ENCODE assay signal across 9 cellular contexts in the genomic region with DNA sequence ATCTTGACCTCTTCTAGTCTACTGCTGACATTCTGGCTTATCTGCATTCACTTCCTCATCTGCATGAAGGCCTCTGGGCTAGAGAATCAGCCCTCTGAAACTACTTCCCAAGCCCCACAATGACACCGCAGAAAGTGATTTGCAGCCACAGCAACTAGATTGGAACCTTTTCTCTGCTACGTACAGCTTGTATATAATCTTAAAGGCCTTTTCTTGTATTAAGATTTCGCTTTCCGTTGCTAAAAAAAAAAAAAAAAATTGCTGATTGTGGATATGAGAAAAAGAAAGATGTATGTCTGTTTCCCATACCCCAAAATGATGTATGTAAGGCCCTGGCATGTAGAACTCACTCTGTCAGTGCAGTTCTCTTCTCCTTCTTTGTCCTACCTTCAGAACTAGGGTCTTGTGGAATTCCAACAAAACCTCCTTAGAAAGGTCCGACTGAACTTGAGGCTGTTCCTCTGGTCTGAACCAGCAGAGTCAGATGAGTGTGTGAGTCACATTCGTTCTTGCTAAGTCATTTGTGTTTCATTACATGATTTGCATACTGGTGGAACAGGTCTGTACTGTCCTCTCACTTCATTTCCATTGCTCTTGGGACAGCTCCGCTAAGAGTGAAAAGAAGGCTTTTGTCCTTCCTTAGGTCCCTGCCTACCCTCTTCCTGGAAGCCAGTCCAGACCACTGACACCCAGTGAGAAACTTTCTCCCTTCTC.
DNase-seq lines count a peak whose midpoint lies in the region; ATAC-seq, FAIRE-seq and TF ChIP-seq lines count a peak whose summit lies in the region.
"Had no signal": no experiment of that assay in that cellular context is flagged by ENCODE, and none has a peak within 500 bp of the region (broad histone marks: within the 10 kb centered on the region; RNA-seq: fewer than 3 reads in every experiment).

No MANE protein-coding gene starts in this region.

- intact Hi-C loops in naive thymus-derived CD4-positive, alpha-beta T cell (cut with micrococcal nuclease) = no loop called here
- intact Hi-C loops in ovary (cut with DNase I) = no loop called here

- H3K9ac ChIP-seq in duodenal mucosa (ENCODE audit: low read depth in 1 of 2, low read length in 2 of 2) = peak overlapping the region in 1 of 2 donors; percentile 22

- no peak for TF ChIP-seq EP300 in ovary (IDR thresholded peaks at IDR 0.05)

- H3K27me3 ChIP-seq in duodenal mucosa (ENCODE audit: control insufficient read depth in 1 of 2, insufficient read depth in 2 of 2, low read length in 2 of 2) (no peaks in the 10 kb centered on the region), ovary (no peaks in the 10 kb centered on the region)
- H3K27me3 ChIP-seq in naive thymus-derived CD4-positive, alpha-beta T cell (ENCODE audit: control insufficient read depth in 2 of 2, insufficient read depth in 2 of 2, low read length in 2 of 2) = no peaks in the 10 kb centered on the region

- POLR2A ChIA-PET in naive thymus-derived CD4-positive, alpha-beta T cell (lab: Charles Lee) = no interaction called here
- POLR2A ChIA-PET in activated CD4-positive, alpha-beta memory T cell treated with anti-CD3 and anti-CD28 coated beads, Interleukin-2, amount 10 ng/mL, durations not matched to agents 7 days and 5 days (lab: Charles Lee) = interaction anchor here (0.7 kb wide), 1 partner anchor 21 kb away, joined by 4 read pairs; no protein-coding TSS in a partner anchor

- peak; percentile 92 for ATAC-seq in HG02759 (IDR thresholded peaks at IDR 0.05; ENCODE audit: unreplicated experiment)
- peak; percentile 85 for ATAC-seq in naive thymus-derived CD4-positive, alpha-beta T cell

- DNase-seq in GM18507 (ENCODE audit: extremely low spot score, insufficient read length, low read depth) (no peak), NCI-H2029 (lab: John Stamatoyannopoulos, UW) (peak; percentile 84), ovary (no peak)
- DNase-seq in naive thymus-derived CD4-positive, alpha-beta T cell = no peak
- DNase-seq in activated CD4-positive, alpha-beta T cell treated with anti-CD3 and anti-CD28 coated beads, Interleukin-2, amount 50 U/mL, for 1 hour = no peak
- no peak for DNase-seq in activated CD4-positive, alpha-beta memory T cell treated with anti-CD3 and anti-CD28 coated beads, Interleukin-2, amount 10 ng/mL, durations not matched to agents 7 days and 5 days

- peaks cover 0 to 6% (median 0%) of the 10 kb centered on the region in 5 donors for H3K27me3 Mint-ChIP-seq in naive thymus-derived CD4-positive, alpha-beta T cell
- no peaks in the 10 kb centered on the region for H3K27me3 Mint-ChIP-seq in activated CD4-positive, alpha-beta memory T cell treated with anti-CD3 and anti-CD28 coated beads, Interleukin-2, amount 10 ng/mL, durations not matched to agents 7 days and 5 days

- peak overlapping the region; percentile 26 to 33 for H3K4me3 ChIP-seq in duodenal mucosa (ENCODE audit: low read depth in 1 of 2, low read length in 2 of 2)
- no peak overlapping the region for H3K4me3 ChIP-seq in naive thymus-derived CD4-positive, alpha-beta T cell (ENCODE audit: low read length)
- H3K4me3 ChIP-seq in ovary = no peak overlapping the region

- H3K4me1 ChIP-seq in duodenal mucosa (ENCODE audit: control insufficient read depth in 1 of 2, insufficient read depth in 2 of 2, low read length in 2 of 2) (peaks cover 25 to 29% of the 10 kb centered on the region in 2 donors), ovary (ENCODE audit: insufficient read depth) (peaks cover 4% of the 10 kb centered on the region)
- no peaks in the 10 kb centered on the region for H3K4me1 ChIP-seq in naive thymus-derived CD4-positive, alpha-beta T cell (ENCODE audit: control insufficient read depth in 2 of 2, insufficient read depth in 2 of 2, low read length in 2 of 2)

- H3K27ac ChIP-seq in duodenal mucosa (ENCODE audit: low read depth, low read length) = no peak overlapping the region
- H3K27ac ChIP-seq in naive thymus-derived CD4-positive, alpha-beta T cell (ENCODE audit: low read depth, low read length) = no peak overlapping the region
- H3K27ac ChIP-seq in ovary = no peak overlapping the region
- H3K27ac ChIP-seq: VCaP had no signal

- TF ChIP-seq POLR2A in ovary (IDR thresholded peaks at IDR 0.05) = no peak

- H3K4me1 Mint-ChIP-seq in naive thymus-derived CD4-positive, alpha-beta T cell = peaks cover 0 to 4% (median 0%) of the 10 kb centered on the region in 7 donors
- H3K4me1 Mint-ChIP-seq in activated CD4-positive, alpha-beta memory T cell treated with anti-CD3 and anti-CD28 coated beads, Interleukin-2, amount 10 ng/mL, durations not matched to agents 7 days and 5 days = no peaks in the 10 kb centered on the region

- H3K36me3 Mint-ChIP-seq in naive thymus-derived CD4-positive, alpha-beta T cell = no peaks in the 10 kb centered on the region
- no peaks in the 10 kb centered on the region for H3K36me3 Mint-ChIP-seq in activated CD4-positive, alpha-beta memory T cell treated with anti-CD3 and anti-CD28 coated beads, Interleukin-2, amount 10 ng/mL, durations not matched to agents 7 days and 5 days (ENCODE audit: low read depth)

- WGBS in ovary, 3 donors = 85 to 88% (median 85%) methylated on average over 7 of the region's 7 CpGs

- H3K9me3 Mint-ChIP-seq in naive thymus-derived CD4-positive, alpha-beta T cell = peaks cover 0 to 3% (median 0%) of the 10 kb centered on the region in 11 donors
- no peaks in the 10 kb centered on the region for H3K9me3 Mint-ChIP-seq in activated CD4-positive, alpha-beta memory T cell treated with anti-CD3 and anti-CD28 coated beads, Interleukin-2, amount 10 ng/mL, durations not matched to agents 7 days and 5 days

- H3K27ac Mint-ChIP-seq in naive thymus-derived CD4-positive, alpha-beta T cell = no peak overlapping the region
- no peak overlapping the region for H3K27ac Mint-ChIP-seq in activated CD4-positive, alpha-beta memory T cell treated with anti-CD3 and anti-CD28 coated beads, Interleukin-2, amount 10 ng/mL, durations not matched to agents 7 days and 5 days

- H3K4me3 Mint-ChIP-seq in naive thymus-derived CD4-positive, alpha-beta T cell = no peak overlapping the region
- no peak overlapping the region for H3K4me3 Mint-ChIP-seq in activated CD4-positive, alpha-beta memory T cell treated with anti-CD3 and anti-CD28 coated beads, Interleukin-2, amount 10 ng/mL, durations not matched to agents 7 days and 5 days

- TF ChIP-seq CTCF in ovary (IDR thresholded peaks at IDR 0.05) = no peak

- peak; percentile 91 for FAIRE-seq in GM18507 (lab: Jason Lieb, UNC)

- H3K9me3 ChIP-seq in duodenal mucosa (ENCODE audit: control insufficient read depth in 1 of 2, low read length in 2 of 2) (no peaks in the 10 kb centered on the region), ovary (no peaks in the 10 kb centered on the region)
- no peaks in the 10 kb centered on the region for H3K9me3 ChIP-seq in naive thymus-derived CD4-positive, alpha-beta T cell (ENCODE audit: control insufficient read depth in 2 of 3, low read length in 3 of 3)

- H3K36me3 ChIP-seq in duodenal mucosa (ENCODE audit: control insufficient read depth in 1 of 2, insufficient read depth in 2 of 2, low read length in 2 of 2) (peaks cover 6 to 16% of the 10 kb centered on the region in 2 donors), ovary (no peaks in the 10 kb centered on the region)
- H3K36me3 ChIP-seq in naive thymus-derived CD4-positive, alpha-beta T cell (ENCODE audit: control insufficient read depth in 2 of 3, insufficient read depth in 3 of 3, low read length in 3 of 3) = no peaks in the 10 kb centered on the region

- CTCF ChIA-PET in naive thymus-derived CD4-positive, alpha-beta T cell (lab: Charles Lee) = no interaction called here
- CTCF ChIA-PET in activated CD4-positive, alpha-beta memory T cell treated with anti-CD3 and anti-CD28 coated beads, Interleukin-2, amount 10 ng/mL, durations not matched to agents 7 days and 5 days (lab: Charles Lee) = no interaction called here

Comparison
In these comparisons a context has a peak if more than half of its experiments do, and no peak if none do; other contexts are left out.
1. H3K4me3 ChIP-seq: peak in duodenal mucosa (2 of 2); none in naive thymus-derived CD4-positive, alpha-beta T cell (single experiment) and ovary (single experiment).